2 cellular contexts compared by ENCODE assay signal in genomic region chr3:186719945-186720739, GRCh38.
A peak's percentile ranks its signal among the peaks of the same experiment; 100 is the strongest.
TF ChIP-seq lines count a peak whose summit lies in the region.

No MANE protein-coding gene starts in this region.

TF ChIP-seq in HEK293, 187 proteins besides CTCF, POLR2A, EP300 and RAD21 (continued from another document):
- peak; percentile 44 for TF ChIP-seq PRDM10 (tag by site-specific recombination; IDR thresholded peaks at IDR 0.05)

TF ChIP-seq in IMR-90, 13 proteins besides CTCF, POLR2A, EP300 and RAD21 (continued from another document):
- TF ChIP-seq MXI1 (IDR thresholded peaks at IDR 0.05; ENCODE audit: borderline replicate concordance, low read depth, low read length) (no peak), CEBPB (IDR thresholded peaks at IDR 0.05; ENCODE audit: low read depth, low read length) (no peak), ELK1 (IDR thresholded peaks at IDR 0.05; ENCODE audit: borderline replicate concordance, low read depth, low read length) (no peak)
